Comparison of ENCODE assay signal across 17 cellular contexts in the genomic region with DNA sequence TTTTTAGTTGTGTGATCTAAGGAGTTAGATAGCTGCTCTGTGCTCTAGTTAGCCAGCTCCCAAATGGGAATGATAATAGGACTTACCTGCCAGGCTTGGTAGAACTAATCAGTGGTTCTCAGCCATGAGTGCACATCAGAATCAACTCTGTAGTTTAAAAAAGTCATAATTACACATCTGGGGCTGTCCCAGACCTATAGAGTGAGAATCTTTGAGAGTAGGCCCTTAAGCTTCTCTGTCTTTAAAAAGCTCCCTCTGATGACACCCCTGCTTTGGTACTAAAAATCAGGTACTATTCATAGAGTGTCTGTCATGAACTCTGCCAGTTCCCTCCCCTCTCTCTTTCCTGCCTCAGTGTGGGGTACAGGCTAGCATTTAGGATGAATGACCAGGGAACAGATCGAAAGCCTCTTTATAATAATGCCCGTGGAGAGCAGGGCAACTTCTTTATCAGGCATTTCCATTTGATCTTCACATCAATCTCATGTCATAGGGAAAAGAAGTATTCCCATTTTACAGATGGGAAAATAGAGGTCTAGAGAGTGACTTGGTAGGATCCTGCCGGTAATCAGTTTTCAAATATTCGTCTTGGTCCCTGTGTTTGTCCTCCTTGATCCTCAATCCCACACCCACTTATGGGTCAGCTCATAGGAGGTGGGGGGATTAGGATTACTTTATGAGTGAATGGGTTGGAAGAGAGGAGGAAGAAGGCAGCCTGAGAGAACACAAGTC. TPM values are rescaled to one million over a fixed set of nuclear protein-coding genes. Genes with fewer than 3 reads are reported as not detected.
A peak's percentile ranks its signal among the peaks of the same experiment; 100 is the strongest.
DNase-seq lines count a peak whose midpoint lies in the region; ATAC-seq and TF ChIP-seq lines count a peak whose summit lies in the region.
"Had no signal": no experiment of that assay in that cellular context is flagged by ENCODE, and none has a peak within 500 bp of the region (broad histone marks: within the 10 kb centered on the region; RNA-seq: fewer than 3 reads in every experiment).

No MANE protein-coding gene starts in this region.

- no peaks in the 10 kb centered on the region for H3F3A ChIP-seq in neural progenitor cell (ENCODE audit: low read depth)

- H3K4me3 ChIP-seq in muscle layer of duodenum (ENCODE audit: low read depth in 1 of 2, low read length in 2 of 2) (no peak overlapping the region), neural progenitor cell (no peak overlapping the region)
- H3K4me3 ChIP-seq: BLaER1, HAP-1 had no signal

- CTCF ChIA-PET in GM10248 (lab: Yijun Ruan, JAX) = interaction anchor here (0.6 to 5.5 kb wide), 13 partner anchors 9 to 108 kb away, joined by 3 to 22 read pairs (median 4); no protein-coding TSS in a partner anchor

- no peak overlapping the region for H3K4me2 ChIP-seq in neural progenitor cell
- H3K4me2 ChIP-seq: BLaER1 had no signal

- H3K4me3 Mint-ChIP-seq in neural progenitor cell = no peak overlapping the region
- H3K4me3 Mint-ChIP-seq: CD8-positive, alpha-beta memory T cell had no signal

- no peak overlapping the region for H3K27ac Mint-ChIP-seq in neural progenitor cell
- H3K27ac Mint-ChIP-seq: CD8-positive, alpha-beta memory T cell had no signal

- H3K9me3 ChIP-seq in muscle layer of duodenum (ENCODE audit: control insufficient read depth in 1 of 2, low read length in 2 of 2) = no peaks in the 10 kb centered on the region
- H3K9me3 ChIP-seq in neural progenitor cell (ENCODE audit: low read depth) = no peaks in the 10 kb centered on the region
- H3K9me3 ChIP-seq: BLaER1, HAP-1 had no signal

- peak overlapping the region; percentile 6 for H3K27ac ChIP-seq in muscle layer of duodenum (ENCODE audit: low read length)
- no peak overlapping the region for H3K27ac ChIP-seq in neural progenitor cell
- H3K27ac ChIP-seq: BLaER1 had no signal

- DNase-seq in GM10248 (ENCODE audit: extremely low spot score) = peak; percentile 36
- DNase-seq in GM13977 (ENCODE audit: low spot score) = peak; percentile 39
- no peak for DNase-seq in HK-2 (ENCODE audit: unreplicated experiment)
- DNase-seq in NCI-H1048 (lab: John Stamatoyannopoulos, UW) = no peak
- DNase-seq in neural progenitor cell (ENCODE audit: low spot score) = no peak
- DNase-seq: CD8-positive, alpha-beta memory T cell; DND-41; GDM1; MV-4-11; NCI-H146; NCI-H2107; NCI-H526 treated with DMSO at 0.1 percent for 48 hours had no signal

- peaks cover 0 to 23% of the 10 kb centered on the region in 2 donors for H3K4me1 ChIP-seq in muscle layer of duodenum (ENCODE audit: control insufficient read depth in 1 of 2, insufficient read depth in 2 of 2, low read length in 2 of 2)
- no peaks in the 10 kb centered on the region for H3K4me1 ChIP-seq in neural progenitor cell
- H3K4me1 ChIP-seq: HAP-1 had no signal

- no peaks in the 10 kb centered on the region for H3K36me3 Mint-ChIP-seq in neural progenitor cell

- no peaks in the 10 kb centered on the region for H3K79me2 ChIP-seq in neural progenitor cell (ENCODE audit: low read depth)

- H3K27me3 ChIP-seq in muscle layer of duodenum (ENCODE audit: low read depth, low read length) (no peaks in the 10 kb centered on the region), neural progenitor cell (no peaks in the 10 kb centered on the region)
- H3K27me3 ChIP-seq: BLaER1 had no signal

- TF ChIP-seq CTCF in GM10248 (IDR thresholded peaks at IDR 0.05; ENCODE audit: control extremely low read depth, extremely low read depth, low read depth, missing control alignments) (no peak), GM13977 (IDR thresholded peaks at IDR 0.05; ENCODE audit: extremely low read depth, insufficient read depth, missing control alignments) (no peak), neural progenitor cell (IDR thresholded peaks at IDR 0.05) (no peak)

- in situ Hi-C loops in GM13977 (cut with MboI; ENCODE audit: low pct_unique_long_range_greater_than_20kb, low sequenced_read_pairs, unreplicated experiment) = no loop called here

- no peaks in the 10 kb centered on the region for H3K9me3 Mint-ChIP-seq in neural progenitor cell
- H3K9me3 Mint-ChIP-seq: CD8-positive, alpha-beta memory T cell had no signal

- POLR2A ChIA-PET in GM10248 (lab: Yijun Ruan, JAX) = interaction anchor here (0.5 to 2.1 kb wide), 2 partner anchors 14 to 1550 kb away, joined by 4 to 12 read pairs; no protein-coding TSS in a partner anchor

- no peaks in the 10 kb centered on the region for H3K36me3 ChIP-seq in muscle layer of duodenum (ENCODE audit: control insufficient read depth in 1 of 2, insufficient read depth in 2 of 2, low read length in 2 of 2)
- no peaks in the 10 kb centered on the region for H3K36me3 ChIP-seq in neural progenitor cell

- no peaks in the 10 kb centered on the region for H3K4me1 Mint-ChIP-seq in neural progenitor cell

- no peak overlapping the region for H3K9ac ChIP-seq in neural progenitor cell
- H3K9ac ChIP-seq: BLaER1 had no signal

- H2AFZ ChIP-seq in neural progenitor cell (replicated peaks) = no peak overlapping the region

- peak; percentile 36 for ATAC-seq in HG03565 (IDR thresholded peaks at IDR 0.05; ENCODE audit: unreplicated experiment)
- no peak for ATAC-seq in HG03432 (IDR thresholded peaks at IDR 0.05; ENCODE audit: unreplicated experiment)

- H4K20me1 ChIP-seq in neural progenitor cell (ENCODE audit: low read depth) = no peaks in the 10 kb centered on the region

- peaks cover 3% of the 10 kb centered on the region for H3K27me3 Mint-ChIP-seq in neural progenitor cell (ENCODE audit: insufficient read depth, low read depth)
- H3K27me3 Mint-ChIP-seq: CD8-positive, alpha-beta memory T cell had no signal

RNA-seq across cellular contexts. Expression of a gene that starts 15.3 kb away (rescaled TPM):
- total RNA-seq in neural progenitor cell (ENCODE audit: low replicate concordance) = 0.36 and 0.71 TPM in 2 replicates

Comparison
In these comparisons a context has a peak if more than half of its experiments do, and no peak if none do; other contexts are left out.
1. DNase-seq: peak in GM10248 (single experiment) and GM13977 (single experiment); none in HK-2 (single experiment), NCI-H1048 (single experiment) and neural progenitor cell (single experiment).